Comparison of ENCODE assay signal across 8 cellular contexts in genomic region chr9:126860077-126860756, GRCh38. TPM values are rescaled to one million over a fixed set of nuclear protein-coding genes. Genes with fewer than 3 reads are reported as not detected.
DNase-seq lines count a peak whose midpoint lies in the region; ATAC-seq and TF ChIP-seq lines count a peak whose summit lies in the region.

TSS of gene ZBTB34 (plus strand) at chr9:126860639. CDS start at chr9:126879400, 18,761 bp downstream.

- H3K4me1 Mint-ChIP-seq in activated CD4-positive, alpha-beta memory T cell treated with anti-CD3 and anti-CD28 coated beads, Interleukin-2, amount 10 ng/mL, durations not matched to agents 7 days and 5 days = peaks cover 25% of the 10 kb centered on the region

- ATAC-seq in GM18505 (IDR thresholded peaks at IDR 0.05; ENCODE audit: unreplicated experiment) (peak; percentile 75), HG02970 (IDR thresholded peaks at IDR 0.05; ENCODE audit: low FRiP score, unreplicated experiment) (peak; percentile 74)

- H3K27me3 ChIP-seq in ACC112 (ENCODE audit: insufficient read depth, low read length) (peaks cover 17% of the 10 kb centered on the region), ectodermal cell (ENCODE audit: control insufficient read depth, insufficient read depth, low read length, poor library complexity, severe bottlenecking) (peaks cover 12% of the 10 kb centered on the region), mesenchymal stem cell (ENCODE audit: control insufficient read depth in 1 of 2, insufficient read depth in 1 of 2, low read length in 2 of 2) (peaks cover 25 to 40% of the 10 kb centered on the region in 2 experiments)

- H3K4me3 ChIP-seq in ACC112 (ENCODE audit: low read depth, low read length) (peak within 1 kb of the TSS; percentile 88), ectodermal cell (ENCODE audit: insufficient read depth, low read depth, low read length) (peak within 1 kb of the TSS; percentile 60), mesenchymal stem cell (ENCODE audit: insufficient read depth in 1 of 2, low read depth in 1 of 2, low read length in 2 of 2) (peak within 1 kb of the TSS; percentile 86 to 97)

- peak within 1 kb of the TSS; percentile 97 for H3K4me2 ChIP-seq in mesenchymal stem cell (ENCODE audit: low read length, poor library complexity, severe bottlenecking)

- H3K4me1 ChIP-seq in ACC112 (ENCODE audit: control insufficient read depth, insufficient read depth, low read length, unreplicated experiment) (peaks cover 16% of the 10 kb centered on the region), ectodermal cell (ENCODE audit: control insufficient read depth, insufficient read depth, low read length) (peaks cover 15% of the 10 kb centered on the region), mesenchymal stem cell (ENCODE audit: control insufficient read depth, insufficient read depth, low read depth, low read length) (peaks cover 10% of the 10 kb centered on the region)

- H3K79me1 ChIP-seq in mesenchymal stem cell (replicated peaks; ENCODE audit: low read length, poor library complexity, severe bottlenecking) = peaks cover 9% of the 10 kb centered on the region

- peak within 1 kb of the TSS; percentile 97 for H4K8ac ChIP-seq in mesenchymal stem cell (ENCODE audit: low read length)

- H3K14ac ChIP-seq in mesenchymal stem cell (ENCODE audit: low read length in 2 of 2) = peak within 1 kb of the TSS in 1 of 2 experiments; percentile 69

- H4K91ac ChIP-seq in mesenchymal stem cell (ENCODE audit: low read length) = peak within 1 kb of the TSS; percentile 95

- peak within 1 kb of the TSS; percentile 89 to 96 for H3K18ac ChIP-seq in mesenchymal stem cell (ENCODE audit: low read depth in 1 of 2, low read length in 2 of 2)

- peak within 1 kb of the TSS; percentile 38 for H2BK15ac ChIP-seq in mesenchymal stem cell (ENCODE audit: low read depth, poor library complexity, severe bottlenecking)

- H3K36me3 ChIP-seq in ACC112 (ENCODE audit: insufficient read depth, low read length) (0 out of 2 replicates have a peak, but pooled peaks cover 13% of the 10 kb centered on the region), ectodermal cell (ENCODE audit: control insufficient read depth, insufficient read depth, low read length) (peaks cover 8% of the 10 kb centered on the region), mesenchymal stem cell (ENCODE audit: control insufficient read depth in 1 of 2, insufficient read depth in 2 of 2, low read depth in 1 of 2, low read length in 2 of 2) (peaks cover 3 to 15% of the 10 kb centered on the region in 2 experiments)

- H3K4ac ChIP-seq in mesenchymal stem cell (ENCODE audit: low read depth in 1 of 2, low read length in 2 of 2) = peak within 1 kb of the TSS; percentile 83 to 89

- peak within 1 kb of the TSS; percentile 89 for H2AFZ ChIP-seq in ACC112 (ENCODE audit: low read length, unreplicated experiment)
- H2AFZ ChIP-seq in mesenchymal stem cell (ENCODE audit: low read depth, low read length) = peak within 1 kb of the TSS; percentile 94

- H3K27me3 Mint-ChIP-seq in activated CD4-positive, alpha-beta memory T cell treated with anti-CD3 and anti-CD28 coated beads, Interleukin-2, amount 10 ng/mL, durations not matched to agents 7 days and 5 days = peaks cover 26% of the 10 kb centered on the region

- H3K9me3 Mint-ChIP-seq in activated CD4-positive, alpha-beta memory T cell treated with anti-CD3 and anti-CD28 coated beads, Interleukin-2, amount 10 ng/mL, durations not matched to agents 7 days and 5 days = no peaks in the 10 kb centered on the region

- 0 to 1% methylated on average over 67 of the region's 67 CpGs for WGBS in ectodermal cell, 2 experiments
- WGBS in mesenchymal stem cell = under 1% methylated on average over 23 of the region's 67 CpGs

- peaks cover 17% of the 10 kb centered on the region for H3K36me3 Mint-ChIP-seq in activated CD4-positive, alpha-beta memory T cell treated with anti-CD3 and anti-CD28 coated beads, Interleukin-2, amount 10 ng/mL, durations not matched to agents 7 days and 5 days (ENCODE audit: low read depth)

- CTCF ChIA-PET in activated CD4-positive, alpha-beta memory T cell treated with anti-CD3 and anti-CD28 coated beads, Interleukin-2, amount 10 ng/mL, durations not matched to agents 7 days and 5 days (lab: Charles Lee) = interaction anchor here (0.8 to 1.9 kb wide), 6 partner anchors 9 to 154 kb away, joined by 3 to 10 read pairs (median 5); partner anchors contain the start of gene RALGPS1

- POLR2A ChIA-PET in activated CD4-positive, alpha-beta memory T cell treated with anti-CD3 and anti-CD28 coated beads, Interleukin-2, amount 10 ng/mL, durations not matched to agents 7 days and 5 days (lab: Charles Lee) = interaction anchor here (1.2 to 2.3 kb wide), 2 partner anchors 11 to 55 kb away, joined by 4 to 8 read pairs; partner anchors contain the start of gene ZBTB43

- peak within 1 kb of the TSS; percentile 49 for H2AK5ac ChIP-seq in mesenchymal stem cell (ENCODE audit: low read length, severe bottlenecking)

- H3K23ac ChIP-seq in mesenchymal stem cell (ENCODE audit: low read length in 2 of 2) = peak within 1 kb of the TSS in 1 of 2 experiments; percentile 25

- H3K27ac Mint-ChIP-seq in activated CD4-positive, alpha-beta memory T cell treated with anti-CD3 and anti-CD28 coated beads, Interleukin-2, amount 10 ng/mL, durations not matched to agents 7 days and 5 days = peak within 1 kb of the TSS; percentile 72

- peak within 1 kb of the TSS; percentile 80 for H2BK5ac ChIP-seq in mesenchymal stem cell (ENCODE audit: low read depth, low read length, poor library complexity, severe bottlenecking)

- H2BK12ac ChIP-seq in mesenchymal stem cell (ENCODE audit: low read length in 2 of 2) = peak within 1 kb of the TSS in 1 of 2 experiments; percentile 48

- peaks cover 44% of the 10 kb centered on the region for H3K79me2 ChIP-seq in ACC112 (ENCODE audit: control insufficient read depth, insufficient read depth, low read length, unreplicated experiment)

- TF ChIP-seq POLR2A in GM18505 (IDR thresholded peaks at IDR 0.05; ENCODE audit: borderline replicate concordance, extremely low read depth, insufficient read depth, insufficient read length) = peak; percentile 91

- H3K9me3 ChIP-seq in ectodermal cell (ENCODE audit: control insufficient read depth, low read length) (no peaks in the 10 kb centered on the region), mesenchymal stem cell (ENCODE audit: control insufficient read depth, low read length) (no peaks in the 10 kb centered on the region)

- DNase-seq in NCI-H226 = peak; percentile 32
- DNase-seq in activated CD4-positive, alpha-beta memory T cell treated with anti-CD3 and anti-CD28 coated beads, Interleukin-2, amount 10 ng/mL, durations not matched to agents 7 days and 5 days = peak; percentile 79
- DNase-seq in mesenchymal stem cell = peak; percentile 54
- peak; percentile 74 for DNase-seq in stimulated activated CD8-positive, alpha-beta memory T cell treated with anti-CD3 and anti-CD28 coated beads, Interleukin-15, amount 100 ng/mL, for 24 hours (ENCODE audit: low read depth)

- H3K27ac ChIP-seq in ACC112 (ENCODE audit: low read depth, low read length) = peak within 1 kb of the TSS; percentile 81
- H3K27ac ChIP-seq in ectodermal cell (ENCODE audit: insufficient read depth, low read depth, low read length, poor library complexity, severe bottlenecking) = no peak within 1 kb of the TSS
- no peak within 1 kb of the TSS for H3K27ac ChIP-seq in mesenchymal stem cell (ENCODE audit: low read length, poor library complexity, severe bottlenecking)

- H3K4me3 Mint-ChIP-seq in activated CD4-positive, alpha-beta memory T cell treated with anti-CD3 and anti-CD28 coated beads, Interleukin-2, amount 10 ng/mL, durations not matched to agents 7 days and 5 days = peak within 1 kb of the TSS; percentile 79

- peak within 1 kb of the TSS; percentile 90 for H3K9ac ChIP-seq in mesenchymal stem cell (ENCODE audit: low read length)

- peak within 1 kb of the TSS; percentile 94 for H2BK120ac ChIP-seq in mesenchymal stem cell (ENCODE audit: low read depth, low read length)

RNA-seq across cellular contexts. Expression of gene ZBTB34, which starts in this region (rescaled TPM):
- 1 to 10 TPM; 8.2 TPM for total RNA-seq in activated CD4-positive, alpha-beta memory T cell treated with anti-CD3 and anti-CD28 coated beads, Interleukin-2, amount 10 ng/mL, durations not matched to agents 7 days and 5 days
- polyA plus RNA-seq in ectodermal cell (2013, experiment 1 of 4) = 16.3 TPM
- 18.6 TPM for polyA plus RNA-seq in ectodermal cell (2013, experiment 2 of 4)
- polyA plus RNA-seq in ectodermal cell (2013, experiment 3 of 4) = 12.0 TPM
- polyA plus RNA-seq in ectodermal cell (2013, experiment 4 of 4) = 12.5 TPM
- polyA plus RNA-seq in mesenchymal stem cell (2013, experiment 1 of 2) = 6.7 TPM
- polyA plus RNA-seq in mesenchymal stem cell (2013, experiment 2 of 2) = 6.5 TPM
